Comparison of ENCODE assay signal across 14 cellular contexts in the genomic region with DNA sequence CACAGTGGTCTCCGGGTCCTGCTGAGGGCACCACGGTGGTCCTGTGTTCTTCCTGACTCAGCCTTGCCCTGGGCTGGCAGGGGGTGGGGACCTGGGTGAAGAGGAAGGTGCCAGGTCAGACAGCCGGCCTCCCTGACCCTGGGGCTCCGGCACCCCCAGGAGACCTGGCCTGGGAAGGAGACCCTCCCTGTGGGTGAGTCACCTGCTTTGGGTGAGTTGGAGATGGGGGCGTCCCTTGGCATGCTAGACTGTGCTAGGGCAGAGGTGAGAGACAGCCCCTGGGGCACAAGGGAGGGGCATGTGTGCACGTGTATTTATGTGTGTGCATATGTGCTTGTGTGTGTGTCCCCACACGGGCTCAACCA. TPM values are rescaled to one million over a fixed set of nuclear protein-coding genes. Genes with fewer than 3 reads are reported as not detected.
DNase-seq lines count a peak whose midpoint lies in the region; ATAC-seq and TF ChIP-seq lines count a peak whose summit lies in the region.
"Had no signal": no experiment of that assay in that cellular context is flagged by ENCODE, and none has a peak within 500 bp of the region (broad histone marks: within the 10 kb centered on the region; RNA-seq: fewer than 3 reads in every experiment).

No MANE protein-coding gene starts in this region.

- H3K4me2 ChIP-seq in DND-41 (ENCODE audit: insufficient read depth, low read length) (no peak overlapping the region), smooth muscle cell (peak overlapping the region; percentile 59)

- H3F3A ChIP-seq in smooth muscle cell (ENCODE audit: low read depth) = peaks cover 34% of the 10 kb centered on the region

- CTCF ChIA-PET in RWPE1 (lab: Yijun Ruan, JAX) = no interaction called here

- H3K27me3 Mint-ChIP-seq in chondrocyte (ENCODE audit: low read depth) = no peaks in the 10 kb centered on the region

- H3K9me3 ChIP-seq in DND-41 (ENCODE audit: insufficient read depth, low read length, severe bottlenecking) (no peaks in the 10 kb centered on the region), smooth muscle cell (replicated peaks; ENCODE audit: low read depth) (no peaks in the 10 kb centered on the region), body of pancreas (no peaks in the 10 kb centered on the region)
- H3K9me3 ChIP-seq: gastrocnemius medialis, neutrophil had no signal

- 89% methylated on average over 7 of the region's 7 CpGs for WGBS in smooth muscle cell (ENCODE audit: low lambda C conversion rate)
- WGBS in body of pancreas, 2 donors = 76 to 77% methylated on average over 5 to 7 of the region's 7 CpGs

- H3K4me1 Mint-ChIP-seq in chondrocyte (ENCODE audit: low read depth) = peaks cover 89% of the 10 kb centered on the region

- TF ChIP-seq POLR2A in body of pancreas (IDR thresholded peaks at IDR 0.05) = no peak

- POLR2A ChIA-PET in RWPE1 (lab: Yijun Ruan, JAX; ENCODE audit: low non-redundant PET) = no interaction called here

- H3K79me2 ChIP-seq in DND-41 (ENCODE audit: insufficient read depth, low read length) (peaks cover 100% of the 10 kb centered on the region), smooth muscle cell (ENCODE audit: low read depth) (peaks cover 92% of the 10 kb centered on the region)

- intact Hi-C loops in body of pancreas (cut with DNase I) = no loop called here

- no peaks in the 10 kb centered on the region for H3K27me3 ChIP-seq in DND-41 (ENCODE audit: insufficient read depth, low read length, poor library complexity)
- no peaks in the 10 kb centered on the region for H3K27me3 ChIP-seq in smooth muscle cell (ENCODE audit: low read depth)
- no peaks in the 10 kb centered on the region for H3K27me3 ChIP-seq in body of pancreas
- H3K27me3 ChIP-seq: cardiac muscle cell, gastrocnemius medialis had no signal

- no peak overlapping the region for H3K4me3 ChIP-seq in DND-41 (ENCODE audit: low read depth in 1 of 2, low read length in 2 of 2)
- no peak overlapping the region for H3K4me3 ChIP-seq in smooth muscle cell
- no peak overlapping the region for H3K4me3 ChIP-seq in body of pancreas
- H3K4me3 ChIP-seq: cardiac muscle cell had no signal

- H3K27ac ChIP-seq in DND-41 (ENCODE audit: low read length) = peak overlapping the region; percentile 31; the same call in 1 of the 2 replicates
- H3K27ac ChIP-seq in RWPE1 = peak overlapping the region; percentile 83
- H3K27ac ChIP-seq in smooth muscle cell (ENCODE audit: low read depth) = peak overlapping the region; percentile 92
- no peak overlapping the region for H3K27ac ChIP-seq in body of pancreas
- H3K27ac ChIP-seq: cardiac muscle cell, gastrocnemius medialis, neutrophil had no signal

- no peak overlapping the region for H2AFZ ChIP-seq in DND-41 (ENCODE audit: low read depth, low read length)
- H2AFZ ChIP-seq in smooth muscle cell (ENCODE audit: low read depth) = no peak overlapping the region

- H3K4me3 Mint-ChIP-seq in chondrocyte (ENCODE audit: unreplicated experiment) = no peak overlapping the region
- H3K4me3 Mint-ChIP-seq: WTC11 had no signal

- peak overlapping the region; percentile 99 for H3K27ac Mint-ChIP-seq in chondrocyte (ENCODE audit: unreplicated experiment)

- DNase-seq in DND-41 (no peak), RWPE1 (ENCODE audit: low spot score) (no peak), chondrocyte (ENCODE audit: low spot score) (no peak), smooth muscle cell (lab: John Stamatoyannopoulos, UW; ENCODE audit: unreplicated experiment) (no peak), GM19238 (ENCODE audit: insufficient read length, low spot score) (no peak), body of pancreas (no peak)
- DNase-seq: Calu3, gastrocnemius medialis, NCI-H2081 had no signal

- ATAC-seq in DND-41 (ENCODE audit: insufficient read depth, low read depth) (no peak), HG03045 (IDR thresholded peaks at IDR 0.05; ENCODE audit: unreplicated experiment) (no peak), GM21381 (IDR thresholded peaks at IDR 0.05; ENCODE audit: unreplicated experiment) (no peak), body of pancreas (no peak)
- ATAC-seq: gastrocnemius medialis, WTC11 had no signal

- H3K36me3 Mint-ChIP-seq in chondrocyte (ENCODE audit: low read depth) = peaks cover 25% of the 10 kb centered on the region
- H3K36me3 Mint-ChIP-seq: WTC11 had no signal

- H4K20me1 ChIP-seq in DND-41 (ENCODE audit: insufficient read depth, low read length) (peaks cover 98% of the 10 kb centered on the region), smooth muscle cell (ENCODE audit: low read depth) (peaks cover 99% of the 10 kb centered on the region)

- no peaks in the 10 kb centered on the region for H3K9me3 Mint-ChIP-seq in chondrocyte (ENCODE audit: low read depth)
- H3K9me3 Mint-ChIP-seq: WTC11 had no signal

- no peak overlapping the region for H3K9ac ChIP-seq in DND-41 (ENCODE audit: low read depth, low read length)
- peak overlapping the region; percentile 79 for H3K9ac ChIP-seq in smooth muscle cell (ENCODE audit: low read depth)

- TF ChIP-seq CTCF in DND-41 (IDR thresholded peaks at IDR 0.05; ENCODE audit: borderline replicate concordance, extremely low read depth, low read length, poor library complexity, severe bottlenecking) (no peak), RWPE1 (conservative IDR thresholded peaks at IDR 0.05; ENCODE audit: low read depth) (no peak), chondrocyte (IDR thresholded peaks at IDR 0.05) (no peak), smooth muscle cell (IDR thresholded peaks at IDR 0.05; ENCODE audit: borderline replicate concordance, insufficient read depth, poor library complexity, severe bottlenecking) (no peak), body of pancreas (IDR thresholded peaks at IDR 0.05) (no peak)

- peaks cover 54% of the 10 kb centered on the region for H3K36me3 ChIP-seq in DND-41 (ENCODE audit: insufficient read depth, low read length)
- H3K36me3 ChIP-seq in smooth muscle cell (ENCODE audit: low read depth) = no peaks in the 10 kb centered on the region
- H3K36me3 ChIP-seq in body of pancreas (replicated peaks in 1 of 2; ENCODE audit: insufficient read depth in 1 of 2, low read depth in 2 of 2) = no peaks in the 10 kb centered on the region
- H3K36me3 ChIP-seq: cardiac muscle cell, gastrocnemius medialis, neutrophil had no signal

- H3K4me1 ChIP-seq in DND-41 (ENCODE audit: insufficient read depth, low read length) (peaks cover 3% of the 10 kb centered on the region; the same call in 1 of the 2 replicates), smooth muscle cell (ENCODE audit: low read depth) (peaks cover 29% of the 10 kb centered on the region), body of pancreas (peaks cover 14% of the 10 kb centered on the region)

RNA-seq across cellular contexts. Expression of a gene that starts 23.4 kb away (rescaled TPM):
- total RNA-seq in chondrocyte (164 to 184 TPM (median 173 TPM) in 3 replicates), smooth muscle cell (27.6 and 38.0 TPM in 2 replicates), body of pancreas (10 to 100 TPM; 14.5 to 16.5 TPM)
- 37.0 and 44.5 TPM in 2 replicates for polyA plus RNA-seq in smooth muscle cell

Comparison
In these comparisons a context has a peak if more than half of its experiments do, and no peak if none do; other contexts are left out.
1. H3K27ac ChIP-seq: peak in DND-41 (single experiment), RWPE1 (single experiment) and smooth muscle cell (single experiment); none in body of pancreas (0 of 4).